In the genomic region with DNA sequence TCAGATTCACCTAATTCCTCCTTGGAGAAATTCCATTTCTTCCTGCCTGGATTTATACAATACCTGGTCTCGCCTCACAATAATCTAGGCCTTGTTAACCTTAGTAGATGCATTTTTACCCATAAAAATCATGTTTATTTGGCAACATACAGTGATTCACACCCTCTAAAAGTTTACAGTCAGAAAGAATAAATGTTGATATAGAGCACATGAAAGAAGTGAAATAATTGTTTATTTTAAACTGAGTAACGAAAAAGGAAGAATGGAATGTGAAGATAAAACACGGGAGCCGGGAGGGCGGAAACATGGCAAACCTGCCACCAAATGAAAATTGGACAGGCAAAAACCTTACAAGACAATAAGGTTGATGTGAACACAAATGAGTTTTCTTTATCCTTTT, we compare ENCODE assay signal across 25 cellular contexts.
"Had no signal": no experiment of that assay in that cellular context is flagged by ENCODE, and none has a peak within 500 bp of the region (broad histone marks: within the 10 kb centered on the region; RNA-seq: fewer than 3 reads in every experiment).

No MANE protein-coding gene starts in this region.

- H3K9me3 Mint-ChIP-seq: nephron; stimulated activated memory B cell treated with anti-CD40 and anti-IgM and Interleukin-4, amounts not matched to agents 10 μg/mL and 1 μg/mL and 100 μg/mL, for 72 hours; stimulated activated naive CD8-positive, alpha-beta T cell treated with anti-CD3 and anti-CD28 coated beads, Interleukin-15, amount 100 ng/mL, for 72 hours had no signal

- ATAC-seq: gastrocnemius medialis; left cardiac atrium; pancreas; psoas muscle; right lobe of liver; stimulated activated memory B cell treated with anti-CD40 and anti-IgM and Interleukin-4, amounts not matched to agents 10 μg/mL and 1 μg/mL and 100 μg/mL, for 72 hours; stimulated activated naive CD8-positive, alpha-beta T cell treated with anti-CD3 and anti-CD28 coated beads, Interleukin-15, amount 100 ng/mL, for 72 hours; upper lobe of right lung had no signal

- H3K36me3 Mint-ChIP-seq: mesothelial cell of epicardium; naive B cell; stimulated activated memory B cell treated with anti-CD40 and anti-IgM and Interleukin-4, amounts not matched to agents 10 μg/mL and 1 μg/mL and 100 μg/mL, for 72 hours had no signal

- H3K36me3 ChIP-seq: esophagus muscularis mucosa, gastrocnemius medialis, pancreas, right lobe of liver, spleen, tibial nerve, upper lobe of right lung, vagina had no signal

- H3K27me3 Mint-ChIP-seq: naive B cell; stimulated activated naive CD8-positive, alpha-beta T cell treated with anti-CD3 and anti-CD28 coated beads, Interleukin-15, amount 100 ng/mL, for 72 hours had no signal

- FAIRE-seq: kidney had no signal

- H3K4me3 Mint-ChIP-seq: mesothelial cell of epicardium; naive B cell; nephron; stimulated activated memory B cell treated with anti-CD40 and anti-IgM and Interleukin-4, amounts not matched to agents 10 μg/mL and 1 μg/mL and 100 μg/mL, for 72 hours; stimulated activated naive CD8-positive, alpha-beta T cell treated with anti-CD3 and anti-CD28 coated beads, Interleukin-15, amount 100 ng/mL, for 72 hours had no signal

- H3K4me1 ChIP-seq: gastrocnemius medialis, pancreas, psoas muscle, right lobe of liver, spleen, testis, tibial nerve, upper lobe of right lung, vagina had no signal

- DNase-seq: effector memory CD4-positive, alpha-beta T cell; gastrocnemius medialis; glutamatergic neuron; kidney; left cardiac atrium; naive B cell; occipital lobe; pancreas; psoas muscle; retina; right lobe of liver; spleen; stimulated activated CD4-positive, alpha-beta T cell treated with anti-CD3 and anti-CD28 coated beads, Interleukin-15, amount 100 ng/mL, for 24 hours; stimulated activated CD4-positive, alpha-beta T cell treated with anti-CD3 and anti-CD28 coated beads, Interleukin-1b, Interleukin-23, amount 100 ng/mL, for 48 hours; stimulated activated CD4-positive, alpha-beta T cell treated with anti-CD3 and anti-CD28 coated beads, Interleukin-4, amount 100 ng/mL, for 24 hours; stimulated activated naive CD8-positive, alpha-beta T cell treated with anti-CD3 and anti-CD28 coated beads, Interleukin-15, amount 100 ng/mL, for 72 hours; testis; upper lobe of right lung had no signal

- H3K27me3 ChIP-seq: esophagus muscularis mucosa, gastrocnemius medialis, pancreas, right lobe of liver, spleen, testis, tibial nerve, upper lobe of right lung, vagina had no signal

- H3K9me3 ChIP-seq: esophagus muscularis mucosa, gastrocnemius medialis, pancreas, psoas muscle, right lobe of liver, spleen, testis, upper lobe of right lung, vagina had no signal

- H3K4me1 Mint-ChIP-seq: naive B cell; nephron; stimulated activated memory B cell treated with anti-CD40 and anti-IgM and Interleukin-4, amounts not matched to agents 10 μg/mL and 1 μg/mL and 100 μg/mL, for 72 hours; stimulated activated naive CD8-positive, alpha-beta T cell treated with anti-CD3 and anti-CD28 coated beads, Interleukin-15, amount 100 ng/mL, for 72 hours had no signal

- H3K27ac ChIP-seq: epithelial cell of prostate, esophagus muscularis mucosa, gastrocnemius medialis, pancreas, psoas muscle, right lobe of liver, spleen, testis, tibial nerve, upper lobe of right lung, vagina had no signal

- H3K27ac Mint-ChIP-seq: mesothelial cell of epicardium; naive B cell; nephron; stimulated activated memory B cell treated with anti-CD40 and anti-IgM and Interleukin-4, amounts not matched to agents 10 μg/mL and 1 μg/mL and 100 μg/mL, for 72 hours; stimulated activated naive CD8-positive, alpha-beta T cell treated with anti-CD3 and anti-CD28 coated beads, Interleukin-15, amount 100 ng/mL, for 72 hours had no signal

- H3K4me3 ChIP-seq: esophagus muscularis mucosa, gastrocnemius medialis, pancreas, psoas muscle, right lobe of liver, spleen, testis, tibial nerve, upper lobe of right lung, vagina had no signal
